ENCODE assay signal across 1 cellular context in genomic region chr20:6704132-6704861, GRCh38.
TF ChIP-seq lines count a peak whose summit lies in the region.

No MANE protein-coding gene starts in this region.

TF ChIP-seq in HepG2, 621 proteins besides CTCF, POLR2A, EP300 and RAD21 (continued from another document):
- 0 out of 2 replicates have a peak, but pooled peaks have one; percentile 29 for TF ChIP-seq ZNF557 (CRISPR knock-in tag; IDR thresholded peaks at IDR 0.05)
- TF ChIP-seq MXI1 (IDR thresholded peaks at IDR 0.05; ENCODE audit: borderline replicate concordance, low read depth, low read length): peak; percentile 31; the same call in 1 of the 3 replicates
